Comparison of ENCODE assay signal across 8 cellular contexts in the genomic region with DNA sequence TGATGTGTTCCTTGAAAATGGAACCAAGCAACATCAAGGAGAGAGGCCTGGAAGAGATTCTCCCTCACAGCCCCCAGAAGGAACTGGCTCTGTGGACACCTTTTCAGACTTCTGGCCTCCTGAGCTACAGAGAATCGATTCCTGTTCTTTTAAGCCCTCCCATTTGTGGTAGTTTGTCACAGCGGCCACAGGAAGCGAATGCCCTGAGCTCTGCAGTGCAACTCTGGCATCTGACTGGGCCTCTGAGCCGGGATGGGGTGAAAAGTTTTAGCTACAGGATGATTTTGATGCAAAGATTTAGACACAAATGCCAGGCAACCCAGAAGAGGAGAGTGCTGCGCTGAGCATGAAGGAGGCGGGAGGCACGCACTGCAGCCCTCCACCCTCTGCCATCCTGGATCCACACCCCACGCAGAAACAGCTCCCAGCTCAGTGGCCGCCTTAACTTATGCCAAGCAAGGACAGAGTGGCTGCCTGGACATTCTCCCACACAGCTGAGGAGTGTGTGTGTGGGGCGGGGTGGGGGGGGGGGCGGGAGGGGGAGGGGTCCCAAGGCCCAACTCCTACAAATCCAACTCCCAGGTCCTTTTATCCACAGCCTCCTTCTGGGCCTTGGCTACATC. TPM values are rescaled to one million over a fixed set of nuclear protein-coding genes. Genes with fewer than 3 reads are reported as not detected.
DNase-seq lines count a peak whose midpoint lies in the region; ATAC-seq and TF ChIP-seq lines count a peak whose summit lies in the region.

No MANE protein-coding gene starts in this region.

- intact Hi-C loops in OCI-LY7 (cut with micrococcal nuclease; ENCODE audit: unreplicated experiment) (no loop called here), ovary (cut with DNase I) (loop anchor here in 3 of 4 donors (5.0 to 10.0 kb wide), 2 partner anchors 41 to 52 kb away; a partner anchor contains a TSS)

- DNase-seq in CD1c-positive myeloid dendritic cell (ENCODE audit: extremely low spot score) (peak; percentile 77), OCI-LY7 (ENCODE audit: low spot score) (no peak), ovary (peak in 1 of 5 donors; percentile 19), LoVo (ENCODE audit: low spot score) (no peak), HAP-1 (ENCODE audit: low spot score in 2 of 2) (no peak)
- no peak for DNase-seq in effector memory CD4-positive, alpha-beta T cell

- no peaks in the 10 kb centered on the region for H4K20me1 ChIP-seq in OCI-LY7 (ENCODE audit: insufficient read depth, low read length)

- H3K4me1 ChIP-seq in OCI-LY7 (ENCODE audit: insufficient read depth, low read length, poor library complexity, severe bottlenecking) = peaks cover 9% of the 10 kb centered on the region
- H3K4me1 ChIP-seq in esophagus (ENCODE audit: control insufficient read depth in 2 of 2, insufficient read depth in 2 of 2, low read length in 1 of 2) = peaks cover 0 to 15% of the 10 kb centered on the region in 2 donors
- peaks cover 43% of the 10 kb centered on the region for H3K4me1 ChIP-seq in ovary (ENCODE audit: insufficient read depth)
- peaks cover 18% of the 10 kb centered on the region for H3K4me1 ChIP-seq in effector memory CD4-positive, alpha-beta T cell (ENCODE audit: control insufficient read depth, insufficient read depth, low read length, poor library complexity, severe bottlenecking)
- peaks cover 8% of the 10 kb centered on the region for H3K4me1 ChIP-seq in HAP-1

- H3K9me3 ChIP-seq in OCI-LY7 (ENCODE audit: low read length) (no peaks in the 10 kb centered on the region), esophagus (ENCODE audit: control insufficient read depth in 2 of 2, insufficient read depth in 1 of 2, low read depth in 1 of 2, low read length in 1 of 2) (no peaks in the 10 kb centered on the region), ovary (no peaks in the 10 kb centered on the region), HAP-1 (no peaks in the 10 kb centered on the region)
- H3K9me3 ChIP-seq in effector memory CD4-positive, alpha-beta T cell (ENCODE audit: control insufficient read depth, low read length) = no peaks in the 10 kb centered on the region

- no peak for ATAC-seq in HG03432 (IDR thresholded peaks at IDR 0.05; ENCODE audit: unreplicated experiment)

- H3K27me3 ChIP-seq in esophagus (ENCODE audit: control insufficient read depth in 1 of 2, insufficient read depth in 2 of 2, low read length in 2 of 2) = peaks cover 0 to 11% of the 10 kb centered on the region in 2 donors
- H3K27me3 ChIP-seq in ovary = no peaks in the 10 kb centered on the region
- peaks cover 6% of the 10 kb centered on the region for H3K27me3 ChIP-seq in effector memory CD4-positive, alpha-beta T cell (replicated peaks; ENCODE audit: control insufficient read depth, insufficient read depth, low read length, poor library complexity, severe bottlenecking)
- no peaks in the 10 kb centered on the region for H3K27me3 ChIP-seq in HAP-1 (ENCODE audit: low read depth)

- no TSS peak for BruUV-seq in OCI-LY7 (replicated peaks; lab: Mats Ljungman, UMichigan)

- H3K36me3 ChIP-seq in OCI-LY7 (ENCODE audit: insufficient read depth, low read length) (no peaks in the 10 kb centered on the region), esophagus (ENCODE audit: control insufficient read depth in 2 of 2, insufficient read depth in 2 of 2, low read length in 1 of 2) (no peaks in the 10 kb centered on the region), ovary (no peaks in the 10 kb centered on the region), HAP-1 (replicated peaks) (no peaks in the 10 kb centered on the region)
- H3K36me3 ChIP-seq in effector memory CD4-positive, alpha-beta T cell (ENCODE audit: control insufficient read depth, insufficient read depth, low read length) = no peaks in the 10 kb centered on the region

- H3K4me3 ChIP-seq in OCI-LY7 (ENCODE audit: low read depth, low read length, poor library complexity, severe bottlenecking) = no peak overlapping the region
- H3K4me3 ChIP-seq in esophagus (ENCODE audit: low read depth in 1 of 2, low read length in 2 of 2) = peak overlapping the region; percentile 20 to 63
- peak overlapping the region; percentile 82 for H3K4me3 ChIP-seq in ovary
- H3K4me3 ChIP-seq in effector memory CD4-positive, alpha-beta T cell (ENCODE audit: insufficient read depth, low read depth, low read length, poor library complexity, severe bottlenecking) = no peak overlapping the region
- no peak overlapping the region for H3K4me3 ChIP-seq in HAP-1

- TF ChIP-seq POLR2A in ovary (IDR thresholded peaks at IDR 0.05) = no peak

- TF ChIP-seq EP300 in ovary (IDR thresholded peaks at IDR 0.05) = no peak

- no peak overlapping the region for H2AFZ ChIP-seq in OCI-LY7 (ENCODE audit: low read length)

- CTCF ChIA-PET in OCI-LY7 (lab: Charles Lee; ENCODE audit: unreplicated experiment) = interaction anchor here (1.0 kb wide), 1 partner anchor 49 kb away, joined by 5 read pairs; no protein-coding TSS in a partner anchor

- TF ChIP-seq CTCF in OCI-LY7 (conservative IDR thresholded peaks at IDR 0.05; ENCODE audit: low read length) (no peak), ovary (IDR thresholded peaks at IDR 0.05) (no peak)

- H3K27ac ChIP-seq in OCI-LY7 (ENCODE audit: low read depth, low read length, poor library complexity, severe bottlenecking) (no peak overlapping the region), esophagus (ENCODE audit: low read depth in 2 of 2, low read length in 1 of 2) (peak overlapping the region; percentile 6 to 75), ovary (peak overlapping the region; percentile 61 to 83)
- no peak overlapping the region for H3K27ac ChIP-seq in effector memory CD4-positive, alpha-beta T cell (ENCODE audit: insufficient read depth, low read length, poor library complexity, severe bottlenecking)

- in situ Hi-C loops in HAP-1 (cut with MboI; ENCODE audit: low sequenced_read_pairs) = no loop called here

- WGBS in esophagus, 2 donors = 59 to 69% methylated on average over 9 to 11 of the region's 11 CpGs
- 18 to 38% (median 35%) methylated on average over 9 to 11 of the region's 11 CpGs for WGBS in ovary, 3 donors

- H3K4me2 ChIP-seq in OCI-LY7 (ENCODE audit: low read length) = 0 out of 2 replicates have a peak overlapping the region, but pooled peaks have one; percentile 27

- POLR2A ChIA-PET in OCI-LY7 (lab: Charles Lee) = no interaction called here

- no peaks in the 10 kb centered on the region for H3K9me2 ChIP-seq in OCI-LY7 (ENCODE audit: insufficient read depth, low read length)

- H3K79me2 ChIP-seq in OCI-LY7 (ENCODE audit: insufficient read depth, low read depth, low read length) = no peaks in the 10 kb centered on the region

RNA-seq across cellular contexts. Expression of a gene that starts 2.2 kb away (rescaled TPM):
- total RNA-seq in OCI-LY7 (2014; rRNA removed; shearing (Covaris generic)) = 0.54 and 0.57 TPM in 2 replicates
- total RNA-seq in OCI-LY7 (2022) (not detected in 2 replicates), ovary (100 to 1,000 TPM; 221 to 854 (median 693) TPM)
- polyA plus RNA-seq in esophagus (10 to 100 TPM; 30.6 to 39.5 TPM), ovary (1,000 to 10,000 TPM in 1 of 2 donors, 100 to 1,000 TPM in 1; 542 to 1,422 TPM)

RNA-seq across cellular contexts. Expression of a gene that starts 20.0 kb away (rescaled TPM):
- not detected in 2 replicates for total RNA-seq in OCI-LY7 (2014; rRNA removed; shearing (Covaris generic))
- not detected in 2 replicates for total RNA-seq in OCI-LY7 (2022)
- polyA plus RNA-seq in esophagus = 1 to 10 TPM in 1 of 2 donors, under 1 TPM in 1; 0.25 to 3.5 TPM
- total RNA-seq in ovary = 1 to 10 TPM; 1.7 to 8.0 (median 4.5) TPM
- 1 to 10 TPM in 1 of 2 donors, under 1 TPM in 1; 0.25 to 1.0 TPM for polyA plus RNA-seq in ovary

RNA-seq across cellular contexts. Expression of a gene that starts 56.7 kb away (rescaled TPM):
- total RNA-seq in OCI-LY7 (2014; rRNA removed; shearing (Covaris generic)) = 0.88 TPM in 1 of 2 replicates, not detected in the other
- 1.3 and 1.7 TPM in 2 replicates for total RNA-seq in OCI-LY7 (2022)
- 100 to 1,000 TPM in 1 of 2 donors, 10 to 100 TPM in 1; 85.1 to 103 TPM for polyA plus RNA-seq in esophagus
- total RNA-seq in ovary = 100 to 1,000 TPM; 191 to 584 (median 250) TPM
- polyA plus RNA-seq in ovary = 100 to 1,000 TPM; 214 to 251 TPM

Comparison
In these comparisons a context has a peak if more than half of its experiments do, and no peak if none do; other contexts are left out.
1. H3K27ac ChIP-seq: peak in esophagus (2 of 2) and ovary (2 of 2); none in OCI-LY7 (single experiment) and effector memory CD4-positive, alpha-beta T cell (single experiment).
2. H3K4me3 ChIP-seq: peak in esophagus (2 of 2) and ovary (single experiment); none in OCI-LY7 (single experiment), effector memory CD4-positive, alpha-beta T cell (single experiment) and HAP-1 (single experiment).
3. RNA of a gene that starts 2.2 kb away (total RNA-seq): 221 to 854 TPM in ovary; 0.54 to 0.57 TPM in OCI-LY7; every median in the first group is over 100 times any median in the second.
4. RNA of a gene that starts 56.7 kb away (total RNA-seq): 191 to 584 TPM in ovary; 0.88 to 1.7 TPM in OCI-LY7; every median in the first group is over 10 times any median in the second.